Comparison of ENCODE assay signal across 29 cellular contexts in the genomic region with DNA sequence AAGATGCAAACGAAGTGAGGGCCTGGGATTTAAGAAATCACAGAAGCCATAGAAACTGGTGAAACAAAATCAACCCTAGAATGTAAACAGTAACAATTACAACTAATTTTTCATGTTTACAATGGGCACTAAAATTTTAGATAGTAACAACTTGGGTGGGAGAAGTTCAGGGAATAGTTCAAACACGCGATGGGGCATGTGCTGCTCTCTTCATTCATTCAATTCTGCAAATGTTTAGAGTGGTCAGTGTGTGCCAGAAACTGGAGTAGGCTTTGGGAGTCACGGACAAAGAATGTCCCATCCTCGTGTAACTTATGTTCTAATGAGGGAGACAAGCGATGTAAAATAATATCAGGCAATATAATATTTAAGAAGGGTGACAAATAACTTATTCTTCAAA.
"Had no signal": no experiment of that assay in that cellular context is flagged by ENCODE, and none has a peak within 500 bp of the region (broad histone marks: within the 10 kb centered on the region; RNA-seq: fewer than 3 reads in every experiment).

No MANE protein-coding gene starts in this region.

- H3K9me3 Mint-ChIP-seq: stimulated activated effector memory CD8-positive, alpha-beta T cell treated with anti-CD3 and anti-CD28 coated beads, Interleukin-12 subunit alpha, Interleukin-12 subunit beta, amount 100 ng/mL, for 72 hours; stimulated activated naive CD8-positive, alpha-beta T cell treated with anti-CD3 and anti-CD28 coated beads, Interleukin-15, amount 100 ng/mL, for 72 hours had no signal

- ATAC-seq: stimulated activated effector memory CD8-positive, alpha-beta T cell treated with anti-CD3 and anti-CD28 coated beads, Interleukin-12 subunit alpha, Interleukin-12 subunit beta, amount 100 ng/mL, for 72 hours; stimulated activated memory B cell treated with anti-CD40 and anti-IgM and Interleukin-4, amounts not matched to agents 10 μg/mL and 1 μg/mL and 100 μg/mL, for 72 hours; stimulated activated naive B cell treated with anti-CD40 and anti-IgM and Interleukin-4, amounts not matched to agents 10 μg/mL and 1 μg/mL and 100 μg/mL, for 72 hours; stimulated activated naive CD8-positive, alpha-beta T cell treated with anti-CD3 and anti-CD28 coated beads, Interleukin-15, amount 100 ng/mL, for 72 hours; stimulated activated naive CD8-positive, alpha-beta T cell treated with anti-CD3 and anti-CD28 coated beads, Interleukin-15, Interleukin-2, amounts not matched to agents 100 U/mL and 50 U/mL, for 24 hours; upper lobe of right lung had no signal

- H3K27me3 ChIP-seq: stomach, suprapubic skin, testis, thyroid gland, tibial artery, tibial nerve, transverse colon, upper lobe of left lung, upper lobe of right lung, uterus, vagina had no signal

- H3K4me1 Mint-ChIP-seq: stimulated activated effector memory CD8-positive, alpha-beta T cell treated with anti-CD3 and anti-CD28 coated beads, Interleukin-12 subunit alpha, Interleukin-12 subunit beta, amount 100 ng/mL, for 72 hours; stimulated activated memory B cell treated with anti-CD40 and anti-IgM and Interleukin-4, amounts not matched to agents 10 μg/mL and 1 μg/mL and 100 μg/mL, for 72 hours; stimulated activated naive B cell treated with anti-CD40 and anti-IgM and Interleukin-4, amounts not matched to agents 10 μg/mL and 1 μg/mL and 100 μg/mL, for 72 hours; stimulated activated naive CD8-positive, alpha-beta T cell treated with anti-CD3 and anti-CD28 coated beads, Interleukin-15, amount 100 ng/mL, for 72 hours had no signal

- DNase-seq: stimulated activated CD4-positive, alpha-beta T cell treated with anti-CD3 and anti-CD28 coated beads, Interleukin-2, amount 100 ng/mL, for 48 hours; stimulated activated CD4-positive, alpha-beta T cell treated with anti-CD3 and anti-CD28 coated beads, Interleukin-4, amount 100 ng/mL, for 1 hour; stimulated activated CD4-positive, alpha-beta T cell treated with anti-CD3 and anti-CD28 coated beads, Interleukin-4, amount 100 ng/mL, for 24 hours; stimulated activated CD4-positive, alpha-beta T cell treated with anti-CD3 and anti-CD28 coated beads, Interleukin-4, amount 100 ng/mL, for 4 hours; stimulated activated CD8-positive, alpha-beta memory T cell treated with anti-CD3 and anti-CD28 coated beads, Interleukin-4, amount 100 ng/mL, for 48 hours; stimulated activated naive B cell treated with anti-CD40 and anti-IgM and Interleukin-4, amounts not matched to agents 10 μg/mL and 1 μg/mL and 100 μg/mL, for 72 hours; stimulated activated naive CD4-positive, alpha-beta T cell; stimulated activated naive CD4-positive, alpha-beta T cell treated with Interleukin-2 at 50 U/mL for 16 hours; stimulated activated naive CD8-positive, alpha-beta T cell treated with anti-CD3 and anti-CD28 coated beads, Interleukin-15, amount 100 ng/mL, for 72 hours; stimulated activated naive CD8-positive, alpha-beta T cell treated with anti-CD3 and anti-CD28 coated beads, Interleukin-15, Interleukin-2, amounts not matched to agents 100 U/mL and 50 U/mL, for 24 hours; stomach; substantia nigra; testis; thyroid gland; tibial artery; transverse colon; trophoblast cell; upper lobe of left lung; upper lobe of right lung; uterus had no signal

- H3K4me3 Mint-ChIP-seq: stimulated activated effector memory CD8-positive, alpha-beta T cell treated with anti-CD3 and anti-CD28 coated beads, Interleukin-12 subunit alpha, Interleukin-12 subunit beta, amount 100 ng/mL, for 72 hours; stimulated activated memory B cell treated with anti-CD40 and anti-IgM and Interleukin-4, amounts not matched to agents 10 μg/mL and 1 μg/mL and 100 μg/mL, for 72 hours; stimulated activated naive B cell treated with anti-CD40 and anti-IgM and Interleukin-4, amounts not matched to agents 10 μg/mL and 1 μg/mL and 100 μg/mL, for 72 hours; stimulated activated naive CD8-positive, alpha-beta T cell treated with anti-CD3 and anti-CD28 coated beads, Interleukin-15, amount 100 ng/mL, for 72 hours; stimulated activated naive CD8-positive, alpha-beta T cell treated with anti-CD3 and anti-CD28 coated beads, Interleukin-15, Interleukin-2, amounts not matched to agents 100 ng/mL and 50 ng/mL, for 24 hours; type B pancreatic cell had no signal

- H3K27ac Mint-ChIP-seq: stimulated activated effector memory CD8-positive, alpha-beta T cell treated with anti-CD3 and anti-CD28 coated beads, Interleukin-12 subunit alpha, Interleukin-12 subunit beta, amount 100 ng/mL, for 72 hours; stimulated activated memory B cell treated with anti-CD40 and anti-IgM and Interleukin-4, amounts not matched to agents 10 μg/mL and 1 μg/mL and 100 μg/mL, for 72 hours; stimulated activated naive B cell treated with anti-CD40 and anti-IgM and Interleukin-4, amounts not matched to agents 10 μg/mL and 1 μg/mL and 100 μg/mL, for 72 hours; stimulated activated naive CD8-positive, alpha-beta T cell treated with anti-CD3 and anti-CD28 coated beads, Interleukin-15, amount 100 ng/mL, for 72 hours; stimulated activated naive CD8-positive, alpha-beta T cell treated with anti-CD3 and anti-CD28 coated beads, Interleukin-15, Interleukin-2, amounts not matched to agents 100 ng/mL and 50 ng/mL, for 24 hours; type B pancreatic cell had no signal

- H3K4me1 ChIP-seq: stomach, suprapubic skin, testis, thyroid gland, tibial artery, tibial nerve, transverse colon, upper lobe of left lung, upper lobe of right lung, uterus, vagina had no signal

- H3K9me3 ChIP-seq: stomach, suprapubic skin, testis, thoracic aorta, thyroid gland, tibial artery, tibial nerve, transverse colon, upper lobe of left lung, upper lobe of right lung, uterus, vagina had no signal

- H3K27ac ChIP-seq: stomach, suprapubic skin, testis, thoracic aorta, thyroid gland, tibial artery, tibial nerve, transverse colon, upper lobe of left lung, upper lobe of right lung, uterus, vagina had no signal

- H3K27me3 Mint-ChIP-seq: stimulated activated memory B cell treated with anti-CD40 and anti-IgM and Interleukin-4, amounts not matched to agents 10 μg/mL and 1 μg/mL and 100 μg/mL, for 72 hours; stimulated activated naive B cell treated with anti-CD40 and anti-IgM and Interleukin-4, amounts not matched to agents 10 μg/mL and 1 μg/mL and 100 μg/mL, for 72 hours; stimulated activated naive CD8-positive, alpha-beta T cell treated with anti-CD3 and anti-CD28 coated beads, Interleukin-15, amount 100 ng/mL, for 72 hours had no signal

- H3K36me3 Mint-ChIP-seq: stimulated activated effector memory CD8-positive, alpha-beta T cell treated with anti-CD3 and anti-CD28 coated beads, Interleukin-12 subunit alpha, Interleukin-12 subunit beta, amount 100 ng/mL, for 72 hours; stimulated activated memory B cell treated with anti-CD40 and anti-IgM and Interleukin-4, amounts not matched to agents 10 μg/mL and 1 μg/mL and 100 μg/mL, for 72 hours; stimulated activated naive B cell treated with anti-CD40 and anti-IgM and Interleukin-4, amounts not matched to agents 10 μg/mL and 1 μg/mL and 100 μg/mL, for 72 hours; type B pancreatic cell had no signal

- H3K4me3 ChIP-seq: stomach, suprapubic skin, thoracic aorta, thyroid gland, tibial artery, tibial nerve, transverse colon, upper lobe of left lung, upper lobe of right lung, uterus, vagina had no signal

- H3K36me3 ChIP-seq: stomach, suprapubic skin, thoracic aorta, thyroid gland, tibial artery, tibial nerve, transverse colon, upper lobe of left lung, upper lobe of right lung, uterus, vagina had no signal

- FAIRE-seq: urothelium cell line had no signal
